In genomic region chr1:3504823-3505155, GRCh38 we compare ENCODE assay signal across 14 cellular contexts. TPM values are rescaled to one million over a fixed set of nuclear protein-coding genes. Genes with fewer than 3 reads are reported as not detected.
DNase-seq lines count a peak whose midpoint lies in the region; TF ChIP-seq lines count a peak whose summit lies in the region.
"Had no signal": no experiment of that assay in that cellular context is flagged by ENCODE, and none has a peak within 500 bp of the region (broad histone marks: within the 10 kb centered on the region; RNA-seq: fewer than 3 reads in every experiment).

No MANE protein-coding gene starts in this region.

- no peak overlapping the region for H2AFZ ChIP-seq in fibroblast of lung (ENCODE audit: low read length)

- peak; percentile 70 for DNase-seq in DMS53 (lab: John Stamatoyannopoulos, UW)
- DNase-seq in NCI-H2196 treated with DMSO at 0.1 percent for 48 hours (lab: John Stamatoyannopoulos, UW; ENCODE audit: unreplicated experiment) = peak; percentile 42
- DNase-seq in fibroblast of lung (ENCODE audit: low read depth in 2 of 2) = no peak
- DNase-seq in Ammon's horn (ENCODE audit: low spot score) = no peak
- DNase-seq in stimulated activated CD4-positive, alpha-beta T cell treated with anti-CD3 and anti-CD28 coated beads, Interleukin-4, amount 100 ng/mL, for 24 hours = no peak
- DNase-seq in UCSD-AML1 (lab: John Stamatoyannopoulos, UW; ENCODE audit: unreplicated experiment) = no peak
- DNase-seq in NCI-H446 treated with DMSO at 0.1 percent for 48 hours (lab: John Stamatoyannopoulos, UW) = no peak
- DNase-seq: activated CD4-positive, alpha-beta T cell treated with anti-CD3 and anti-CD28 coated beads, Interleukin-2, amount 10 ng/mL, durations not matched to agents 7 days and 5 days; activated T-cell treated with anti-CD3 and anti-CD28 coated beads, Interleukin-2, amount 50 U/mL, for 24 hours; DMS79; mesendoderm; NCI-H1092 had no signal

- no peaks in the 10 kb centered on the region for H3K79me2 ChIP-seq in fibroblast of lung (ENCODE audit: control insufficient read depth, insufficient read depth, low read length)

- H3K36me3 ChIP-seq in fibroblast of lung (ENCODE audit: control insufficient read depth, insufficient read depth, low read length) (no peaks in the 10 kb centered on the region), skeletal muscle tissue (ENCODE audit: control insufficient read depth in 3 of 3, insufficient read depth in 3 of 3, low read length in 3 of 3) (no peaks in the 10 kb centered on the region)

- H3K4me3 ChIP-seq in fibroblast of lung (replicated peaks in 1 of 4; ENCODE audit: control extremely low read depth in 1 of 4, insufficient read depth in 1 of 4, low read depth in 3 of 4, low read length in 4 of 4) = no peak overlapping the region
- H3K4me3 ChIP-seq in skeletal muscle tissue (ENCODE audit: low read length in 3 of 3) = peak overlapping the region in 2 of 3 donors; percentile 40 to 68
- H3K4me3 ChIP-seq: BLaER1 had no signal

- TF ChIP-seq CTCF in fibroblast of lung (conservative IDR thresholded peaks at IDR 0.05 in 1 of 2, IDR thresholded peaks at IDR 0.05 in 1 of 2; ENCODE audit: low read depth in 1 of 2, low read length in 2 of 2) = no peak

- H4K20me1 ChIP-seq in fibroblast of lung (ENCODE audit: control insufficient read depth, extremely low read depth, insufficient read depth, low read length) = no peaks in the 10 kb centered on the region

- no peak overlapping the region for H3K4me2 ChIP-seq in fibroblast of lung (ENCODE audit: extremely low read depth, insufficient read depth, low read length)
- H3K4me2 ChIP-seq: BLaER1 had no signal

- H3K4me1 ChIP-seq in fibroblast of lung (ENCODE audit: control insufficient read depth, extremely low read depth, insufficient read depth, low read length) = no peaks in the 10 kb centered on the region
- peaks cover 19 to 42% (median 38%) of the 10 kb centered on the region in 3 donors for H3K4me1 ChIP-seq in skeletal muscle tissue (ENCODE audit: control insufficient read depth in 3 of 3, insufficient read depth in 3 of 3, low read length in 3 of 3)

- H3K9me3 ChIP-seq in fibroblast of lung (ENCODE audit: control insufficient read depth, insufficient read depth, low read depth, low read length) (no peaks in the 10 kb centered on the region), skeletal muscle tissue (ENCODE audit: control insufficient read depth in 3 of 3, low read length in 3 of 3) (no peaks in the 10 kb centered on the region)
- H3K9me3 ChIP-seq: BLaER1 had no signal

- H3K27me3 ChIP-seq in fibroblast of lung (ENCODE audit: control insufficient read depth, insufficient read depth, low read length) (no peaks in the 10 kb centered on the region), skeletal muscle tissue (ENCODE audit: control insufficient read depth in 3 of 3, insufficient read depth in 3 of 3, low read length in 3 of 3) (no peaks in the 10 kb centered on the region)
- H3K27me3 ChIP-seq: BLaER1 had no signal

- H3K27ac ChIP-seq in fibroblast of lung (ENCODE audit: insufficient read depth, low read length) (peak overlapping the region; percentile 68), skeletal muscle tissue (ENCODE audit: low read depth, low read length) (peak overlapping the region; percentile 94)
- H3K27ac ChIP-seq: BLaER1 had no signal

- H3K9ac ChIP-seq in fibroblast of lung (ENCODE audit: insufficient read depth, low read length) = no peak overlapping the region
- peak overlapping the region; percentile 64 to 85 (median 68) for H3K9ac ChIP-seq in skeletal muscle tissue (ENCODE audit: low read depth in 1 of 3, low read length in 3 of 3)
- H3K9ac ChIP-seq: BLaER1 had no signal

RNA-seq across cellular contexts. Expression of gene ARHGEF16, which starts 50.3 kb away (rescaled TPM):
- total RNA-seq in fibroblast of lung (under 0.01 and 0.17 TPM in 2 replicates), skeletal muscle tissue (0.52 TPM)
- 0.02 and 0.21 TPM in 2 replicates for polyA plus RNA-seq in fibroblast of lung
- 0.18 TPM in 1 of 2 replicates, not detected in the other for polyA plus RNA-seq in fibroblast of lung (2012)
- 0.15 TPM in 1 of 2 replicates, not detected in the other for polyA minus RNA-seq in fibroblast of lung (ENCODE audit: low replicate concordance)
- total RNA-seq: activated CD4-positive, alpha-beta T cell treated with anti-CD3 and anti-CD28 coated beads, Interleukin-2, amount 10 ng/mL, durations not matched to agents 7 days and 5 days had no signal

Comparison
In these comparisons a context has a peak if more than half of its experiments do, and no peak if none do; other contexts are left out.
1. DNase-seq: peak in DMS53 (single experiment) and NCI-H2196 treated with DMSO at 0.1 percent for 48 hours (single experiment); none in fibroblast of lung (0 of 2), Ammon's horn (single experiment), stimulated activated CD4-positive, alpha-beta T cell treated with anti-CD3 and anti-CD28 coated beads, Interleukin-4, amount 100 ng/mL, for 24 hours (single experiment), UCSD-AML1 (single experiment) and NCI-H446 treated with DMSO at 0.1 percent for 48 hours (single experiment).
2. H3K4me3 ChIP-seq: peak in skeletal muscle tissue (2 of 3); none in fibroblast of lung (0 of 4).